In the genomic region with DNA sequence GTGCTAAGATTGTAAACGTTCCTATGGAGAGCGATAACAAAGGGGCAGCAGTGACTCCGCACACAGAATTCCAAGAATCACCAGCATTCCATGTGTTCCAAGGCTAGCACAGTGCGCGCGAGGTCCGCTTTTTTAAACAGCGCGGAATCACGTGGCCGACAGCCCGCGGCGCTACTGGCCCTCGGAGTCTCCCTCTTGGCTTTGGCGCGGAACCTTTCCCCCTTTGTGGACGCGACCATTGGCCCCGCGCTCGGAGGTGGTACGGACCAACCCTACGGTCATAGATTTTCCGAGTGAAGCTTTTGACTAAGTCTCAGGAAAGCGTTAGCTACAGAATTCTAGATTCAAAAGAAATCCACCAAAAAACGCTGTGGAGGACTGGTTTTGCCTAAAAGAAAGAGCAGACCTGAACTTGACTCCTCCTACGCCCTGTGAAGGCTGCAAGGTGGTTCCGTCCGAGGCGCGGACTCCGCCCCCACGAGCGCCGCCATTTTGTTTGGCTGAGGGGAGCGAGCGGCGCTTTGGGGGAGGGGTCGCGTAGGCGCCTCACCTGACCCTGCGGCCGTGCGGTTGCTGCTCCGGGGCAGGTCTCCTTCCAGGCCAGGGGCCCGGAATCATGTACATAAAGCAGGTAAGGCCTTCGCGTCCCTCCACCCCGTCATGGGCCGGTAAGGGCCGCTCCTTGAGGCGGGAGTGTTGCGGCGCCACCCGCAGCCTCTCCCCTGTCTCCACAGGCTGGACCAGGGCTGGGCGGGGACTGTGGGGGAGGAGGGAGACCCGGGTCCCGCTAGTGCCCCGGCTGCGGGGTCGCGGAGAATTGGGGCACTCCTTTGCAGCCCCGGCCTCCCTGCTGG, we compare ENCODE assay signal across 8 cellular contexts. TPM values are rescaled to one million over a fixed set of nuclear protein-coding genes. Genes with fewer than 3 reads are reported as not detected.
A peak's percentile ranks its signal among the peaks of the same experiment; 100 is the strongest.
DNase-seq lines count a peak whose midpoint lies in the region; ATAC-seq, FAIRE-seq and TF ChIP-seq lines count a peak whose summit lies in the region.

A gene (plus strand): TSS at position 495 of the 854 bp plus-strand sequence. CDS start 122 bp downstream, at position 617.

- no peaks in the 10 kb centered on the region for H3K9me3 Mint-ChIP-seq in chondrocyte (ENCODE audit: low read depth)

- no peaks in the 10 kb centered on the region for H3K36me3 Mint-ChIP-seq in chondrocyte (ENCODE audit: low read depth)

- H3K4me1 Mint-ChIP-seq in chondrocyte (ENCODE audit: low read depth) = peaks cover 32% of the 10 kb centered on the region

- H3K27ac ChIP-seq in kidney (ENCODE audit: low read depth in 2 of 2, low read length in 2 of 2) = peak within 1 kb of the TSS; percentile 92 to 93

- intact Hi-C loops in kidney (cut with DNase I) = no loop called here

- no peaks in the 10 kb centered on the region for H3K36me3 ChIP-seq in kidney (ENCODE audit: control insufficient read depth in 1 of 2, insufficient read depth in 2 of 2, low read length in 2 of 2)

- DNase-seq in AG10803 (ENCODE audit: low read depth) (peak; percentile 96), NCI-H460 (ENCODE audit: extremely low read depth, low read depth) (peak; percentile 91), chondrocyte (ENCODE audit: low spot score) (peak; percentile 94), kidney (peak; percentile 96)
- peak; percentile 85 to 90 for DNase-seq in activated CD4-positive, alpha-beta T cell treated with anti-CD3 and anti-CD28 coated beads for 24 hours (ENCODE audit: low read depth in 2 of 2)
- DNase-seq in stimulated activated CD4-positive, alpha-beta T cell treated with anti-CD3 and anti-CD28 coated beads, Interleukin-15, amount 100 ng/mL, for 24 hours = peak; percentile 94

- peak within 1 kb of the TSS; percentile 88 for H3K4me3 Mint-ChIP-seq in chondrocyte (ENCODE audit: unreplicated experiment)

- peak within 1 kb of the TSS; percentile 99 for H3K27ac Mint-ChIP-seq in chondrocyte (ENCODE audit: unreplicated experiment)

- peak within 1 kb of the TSS; percentile 61 to 72 for H3K9ac ChIP-seq in kidney (ENCODE audit: low read length in 2 of 2)

- no peaks in the 10 kb centered on the region for H3K27me3 Mint-ChIP-seq in chondrocyte (ENCODE audit: low read depth)

- ATAC-seq in GM19043 (IDR thresholded peaks at IDR 0.05; ENCODE audit: low read depth, unreplicated experiment) = peak; percentile 80
- peak; percentile 81 for ATAC-seq in HG03378 (IDR thresholded peaks at IDR 0.05; ENCODE audit: unreplicated experiment)

- no peaks in the 10 kb centered on the region for H3K9me3 ChIP-seq in kidney (ENCODE audit: control insufficient read depth in 1 of 2, low read length in 2 of 2)

- H3K4me3 ChIP-seq in AG10803 (ENCODE audit: low read length) = peak within 1 kb of the TSS; percentile 81
- H3K4me3 ChIP-seq in kidney (ENCODE audit: low read length in 2 of 2) = peak within 1 kb of the TSS; percentile 64 to 89

- FAIRE-seq in kidney (lab: Jason Lieb, UNC) = peak; percentile 61

- peaks cover 0 to 4% of the 10 kb centered on the region in 2 donors for H3K4me1 ChIP-seq in kidney (ENCODE audit: control insufficient read depth in 1 of 2, insufficient read depth in 1 of 2, low read depth in 1 of 2, low read length in 2 of 2)

- TF ChIP-seq CTCF in AG10803 (conservative IDR thresholded peaks at IDR 0.05; ENCODE audit: low read length) (no peak), chondrocyte (IDR thresholded peaks at IDR 0.05) (peak; percentile 12), kidney (IDR thresholded peaks at IDR 0.05; ENCODE audit: borderline replicate concordance, extremely low read depth, insufficient read depth) (peak; percentile 1)

RNA-seq across cellular contexts. Expression of the gene that starts here (rescaled TPM):
- total RNA-seq in NCI-H460 (2014; rRNA removed; shearing (Covaris generic)) = 41.8 and 52.3 TPM in 2 replicates
- 30.8 and 34.9 TPM in 2 replicates for polyA plus RNA-seq in NCI-H460 (2014; cell fraction: nucleus; rRNA removed)
- 28.2 to 32.7 TPM (median 29.3 TPM) in 3 replicates for total RNA-seq in chondrocyte
- total RNA-seq in kidney = 29.6 TPM
- 13.9 TPM for polyA plus RNA-seq in kidney (ENCODE audit: insufficient read depth, low read depth, low replicate concordance)

Comparison
In these comparisons a context has a peak if more than half of its experiments do, and no peak if none do; other contexts are left out.
1. Peak in every context shown above with its lines: DNase-seq, ATAC-seq, H3K4me3 ChIP-seq and H3K27ac ChIP-seq.